2 cellular contexts compared by ENCODE assay signal in the genomic region with DNA sequence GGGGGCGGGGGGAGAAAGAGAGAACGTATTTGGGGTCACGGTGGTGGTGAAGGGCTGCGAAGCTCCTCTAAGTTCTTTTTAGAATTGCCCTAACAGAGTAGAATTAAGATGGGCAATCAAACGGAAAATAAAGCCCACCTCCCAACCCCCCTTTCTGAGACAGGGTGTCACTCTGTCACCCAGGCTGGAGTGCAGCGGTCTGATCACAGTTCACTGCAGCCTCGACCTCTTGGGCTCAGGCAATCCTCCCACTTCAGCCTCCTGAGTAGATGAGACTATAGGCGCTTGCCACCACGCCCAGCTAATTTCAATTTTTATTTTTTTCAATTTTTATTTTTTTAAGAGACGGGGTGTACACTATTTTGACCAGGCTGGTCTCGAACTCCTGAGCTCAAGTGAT.
TF ChIP-seq lines count a peak whose summit lies in the region.

No MANE protein-coding gene starts in this region.

TF ChIP-seq in SK-N-SH, 30 proteins besides CTCF, POLR2A, EP300 and RAD21:
- TF ChIP-seq GABPA (IDR thresholded peaks at IDR 0.05; ENCODE audit: low read depth), result no peak
- no peak for TF ChIP-seq MEF2A (IDR thresholded peaks at IDR 0.05; ENCODE audit: borderline replicate concordance, low read depth)
- TF ChIP-seq NFIC (IDR thresholded peaks at IDR 0.05; ENCODE audit: borderline replicate concordance), result no peak
- no peak for TF ChIP-seq SMC3 (IDR thresholded peaks at IDR 0.05; ENCODE audit: low read depth, low read length)
- no peak for TF ChIP-seq USF1 (IDR thresholded peaks at IDR 0.05; ENCODE audit: borderline replicate concordance, low read depth)
- TF ChIP-seq, protein P1, sequence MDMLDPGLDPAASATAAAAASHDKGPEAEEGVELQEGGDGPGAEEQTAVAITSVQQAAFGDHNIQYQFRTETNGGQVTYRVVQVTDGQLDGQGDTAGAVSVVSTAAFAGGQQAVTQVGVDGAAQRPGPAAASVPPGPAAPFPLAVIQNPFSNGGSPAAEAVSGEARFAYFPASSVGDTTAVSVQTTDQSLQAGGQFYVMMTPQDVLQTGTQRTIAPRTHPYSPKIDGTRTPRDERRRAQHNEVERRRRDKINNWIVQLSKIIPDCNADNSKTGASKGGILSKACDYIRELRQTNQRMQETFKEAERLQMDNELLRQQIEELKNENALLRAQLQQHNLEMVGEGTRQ (IDR thresholded peaks at IDR 0.05; ENCODE audit: borderline replicate concordance, low read depth, low read length), result no peak
- no peak for TF ChIP-seq YY1 (IDR thresholded peaks at IDR 0.05; ENCODE audit: low read depth)
- no peak for TF ChIP-seq FOSL2 (IDR thresholded peaks at IDR 0.05; ENCODE audit: borderline replicate concordance, low read depth)
- no peak for TF ChIP-seq SIN3A (IDR thresholded peaks at IDR 0.05; ENCODE audit: borderline replicate concordance, low read depth, low read length)
- TF ChIP-seq FOXJ3 (CRISPR knock-in tag; IDR thresholded peaks at IDR 0.05), result no peak
- TF ChIP-seq EZH2phosphoT487 (IDR thresholded peaks at IDR 0.05; ENCODE audit: borderline replicate concordance, low read depth), result no peak

TF ChIP-seq in SK-N-SH treated with all-trans-retinoic acid at 6 μM for 48 hours, 23 proteins besides CTCF, POLR2A, EP300 and RAD21:
- TF ChIP-seq OSR1 (CRISPR knock-in tag; IDR thresholded peaks at IDR 0.05), result no peak
- TF ChIP-seq, protein P2, sequence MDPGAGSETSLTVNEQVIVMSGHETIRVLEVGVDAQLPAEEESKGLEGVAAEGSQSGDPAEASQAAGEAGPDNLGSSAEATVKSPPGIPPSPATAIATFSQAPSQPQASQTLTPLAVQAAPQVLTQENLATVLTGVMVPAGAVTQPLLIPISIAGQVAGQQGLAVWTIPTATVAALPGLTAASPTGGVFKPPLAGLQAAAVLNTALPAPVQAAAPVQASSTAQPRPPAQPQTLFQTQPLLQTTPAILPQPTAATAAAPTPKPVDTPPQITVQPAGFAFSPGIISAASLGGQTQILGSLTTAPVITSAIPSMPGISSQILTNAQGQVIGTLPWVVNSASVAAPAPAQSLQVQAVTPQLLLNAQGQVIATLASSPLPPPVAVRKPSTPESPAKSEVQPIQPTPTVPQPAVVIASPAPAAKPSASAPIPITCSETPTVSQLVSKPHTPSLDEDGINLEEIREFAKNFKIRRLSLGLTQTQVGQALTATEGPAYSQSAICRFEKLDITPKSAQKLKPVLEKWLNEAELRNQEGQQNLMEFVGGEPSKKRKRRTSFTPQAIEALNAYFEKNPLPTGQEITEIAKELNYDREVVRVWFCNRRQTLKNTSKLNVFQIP (CRISPR knock-in tag; IDR thresholded peaks at IDR 0.05; ENCODE audit: borderline replicate concordance, low read depth), result no peak
- TF ChIP-seq PPARA (CRISPR knock-in tag; IDR thresholded peaks at IDR 0.05; ENCODE audit: borderline replicate concordance), result no peak
- TF ChIP-seq, protein P3, sequence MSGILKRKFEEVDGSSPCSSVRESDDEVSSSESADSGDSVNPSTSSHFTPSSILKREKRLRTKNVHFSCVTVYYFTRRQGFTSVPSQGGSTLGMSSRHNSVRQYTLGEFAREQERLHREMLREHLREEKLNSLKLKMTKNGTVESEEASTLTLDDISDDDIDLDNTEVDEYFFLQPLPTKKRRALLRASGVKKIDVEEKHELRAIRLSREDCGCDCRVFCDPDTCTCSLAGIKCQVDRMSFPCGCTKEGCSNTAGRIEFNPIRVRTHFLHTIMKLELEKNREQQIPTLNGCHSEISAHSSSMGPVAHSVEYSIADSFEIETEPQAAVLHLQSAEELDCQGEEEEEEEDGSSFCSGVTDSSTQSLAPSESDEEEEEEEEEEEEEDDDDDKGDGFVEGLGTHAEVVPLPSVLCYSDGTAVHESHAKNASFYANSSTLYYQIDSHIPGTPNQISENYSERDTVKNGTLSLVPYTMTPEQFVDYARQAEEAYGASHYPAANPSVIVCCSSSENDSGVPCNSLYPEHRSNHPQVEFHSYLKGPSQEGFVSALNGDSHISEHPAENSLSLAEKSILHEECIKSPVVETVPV (CRISPR knock-in tag; IDR thresholded peaks at IDR 0.05), result no peak
- TF ChIP-seq GLIS3 (CRISPR knock-in tag; IDR thresholded peaks at IDR 0.05), result no peak
